In genomic region chr7:151897951-151898686, GRCh38 we compare ENCODE assay signal across 20 cellular contexts. TPM values are rescaled to one million over a fixed set of nuclear protein-coding genes. Genes with fewer than 3 reads are reported as not detected.
A peak's percentile ranks its signal among the peaks of the same experiment; 100 is the strongest.
DNase-seq lines count a peak whose midpoint lies in the region; TF ChIP-seq lines count a peak whose summit lies in the region.
"Had no signal": no experiment of that assay in that cellular context is flagged by ENCODE, and none has a peak within 500 bp of the region (broad histone marks: within the 10 kb centered on the region; RNA-seq: fewer than 3 reads in every experiment).

No MANE protein-coding gene starts in this region.

- H2AFZ ChIP-seq in neural progenitor cell (replicated peaks), result peak overlapping the region; percentile 86

- no peaks in the 10 kb centered on the region for H3K79me2 ChIP-seq in neural progenitor cell (ENCODE audit: low read depth)

- H3K27ac ChIP-seq in neural progenitor cell, result no peak overlapping the region

- H3K4me2 ChIP-seq in neural progenitor cell, result peak overlapping the region; percentile 82

- H3K27me3 ChIP-seq in endocrine pancreas (ENCODE audit: control insufficient read depth, insufficient read depth, low read length) (no peaks in the 10 kb centered on the region), neural progenitor cell (no peaks in the 10 kb centered on the region)

- H3K27ac Mint-ChIP-seq in neural progenitor cell (no peak overlapping the region), mesothelial cell of epicardium (no peak overlapping the region)
- H3K27ac Mint-ChIP-seq: B cell had no signal

- peaks cover 25% of the 10 kb centered on the region for H3K27me3 Mint-ChIP-seq in neural progenitor cell (ENCODE audit: insufficient read depth, low read depth)
- H3K27me3 Mint-ChIP-seq in mesothelial cell of epicardium (ENCODE audit: low read depth), result peaks cover 66% of the 10 kb centered on the region

- H3K4me3 ChIP-seq in endocrine pancreas (ENCODE audit: control insufficient read depth, insufficient read depth, low read length) (peak overlapping the region; percentile 7), neural progenitor cell (no peak overlapping the region)

- TF ChIP-seq CTCF in neural progenitor cell (IDR thresholded peaks at IDR 0.05) (no peak), mesothelial cell of epicardium (IDR thresholded peaks at IDR 0.05; ENCODE audit: unreplicated experiment) (no peak)

- H3K9me3 ChIP-seq in endocrine pancreas (ENCODE audit: control insufficient read depth, low read length), result no peaks in the 10 kb centered on the region
- H3K9me3 ChIP-seq in neural progenitor cell (ENCODE audit: low read depth), result no peaks in the 10 kb centered on the region

- H3K36me3 ChIP-seq in endocrine pancreas (ENCODE audit: control insufficient read depth, insufficient read depth, low read length) (no peaks in the 10 kb centered on the region), neural progenitor cell (no peaks in the 10 kb centered on the region)

- no peaks in the 10 kb centered on the region for H3F3A ChIP-seq in neural progenitor cell (ENCODE audit: low read depth)

- peak; percentile 41 for DNase-seq in activated effector memory CD4-positive, alpha-beta T cell treated with anti-CD3 and anti-CD28 coated beads, Interleukin-2, amount 50 U/mL, for 16 hours
- DNase-seq in activated effector memory CD4-positive, alpha-beta T cell treated with Interleukin-2 at 50 U/mL for 16 hours, result no peak
- DNase-seq in neural progenitor cell (ENCODE audit: low spot score), result no peak
- DNase-seq in mesothelial cell of epicardium (ENCODE audit: low spot score in 2 of 2, unreplicated experiment in 2 of 2), result no peak
- no peak for DNase-seq in AML-193 (lab: John Stamatoyannopoulos, UW)
- DNase-seq in NCI-H2227 (lab: John Stamatoyannopoulos, UW; ENCODE audit: unreplicated experiment), result no peak
- DNase-seq in NCI-H446 (lab: John Stamatoyannopoulos, UW), result no peak
- DNase-seq: DMS 273 treated with DMSO at 0.1 percent for 48 hours, DND-41, HCEC 1CT, KBM-7, NCI-H1105, NCI-H2081, NCI-H510A treated with DMSO at 0.1 percent for 48 hours, OCI-M1, RPMI8226, SHP77 treated with DMSO at 0.1 percent for 48 hours had no signal

- H3K4me3 Mint-ChIP-seq in neural progenitor cell (no peak overlapping the region), mesothelial cell of epicardium (no peak overlapping the region)
- H3K4me3 Mint-ChIP-seq: B cell had no signal

- H3K9me3 Mint-ChIP-seq in neural progenitor cell, result peaks cover 2% of the 10 kb centered on the region
- no peaks in the 10 kb centered on the region for H3K9me3 Mint-ChIP-seq in mesothelial cell of epicardium

- no peaks in the 10 kb centered on the region for H4K20me1 ChIP-seq in neural progenitor cell (ENCODE audit: low read depth)

- H3K9ac ChIP-seq in endocrine pancreas (ENCODE audit: control insufficient read depth, insufficient read depth, low read length) (no peak overlapping the region), neural progenitor cell (no peak overlapping the region)

- H3K4me1 ChIP-seq in endocrine pancreas (ENCODE audit: control insufficient read depth, insufficient read depth, low read length) (no peaks in the 10 kb centered on the region), neural progenitor cell (peaks cover 11% of the 10 kb centered on the region)

- H3K36me3 Mint-ChIP-seq in neural progenitor cell (no peaks in the 10 kb centered on the region), mesothelial cell of epicardium (no peaks in the 10 kb centered on the region)

- peaks cover 55% of the 10 kb centered on the region for H3K4me1 Mint-ChIP-seq in neural progenitor cell
- H3K4me1 Mint-ChIP-seq in mesothelial cell of epicardium, result peaks cover 24% of the 10 kb centered on the region
- H3K4me1 Mint-ChIP-seq: B cell had no signal

RNA-seq across cellular contexts. Expression of gene PRKAG2, which starts 21.2 kb away (rescaled TPM):
- 11.1 and 11.4 TPM in 2 replicates for total RNA-seq in neural progenitor cell (ENCODE audit: low replicate concordance)
- total RNA-seq in mesothelial cell of epicardium, result 15.7 to 16.6 TPM (median 15.7 TPM) in 3 replicates

RNA-seq across cellular contexts. Expression of gene GALNTL5, which starts 58.1 kb away (rescaled TPM):
- total RNA-seq in neural progenitor cell (ENCODE audit: low replicate concordance) (not detected in 2 replicates), mesothelial cell of epicardium (not detected in 3 replicates)
- total RNA-seq: B cell, G401 had no signal
